ENCODE assay signal across 9 cellular contexts in genomic region chr1:26358411-26359384, GRCh38. TPM values are rescaled to one million over a fixed set of nuclear protein-coding genes. Genes with fewer than 3 reads are reported as not detected.
DNase-seq lines count a peak whose midpoint lies in the region; ATAC-seq and FAIRE-seq lines count a peak whose summit lies in the region.
"Had no signal": no experiment of that assay in that cellular context is flagged by ENCODE, and none has a peak within 500 bp of the region (broad histone marks: within the 10 kb centered on the region; RNA-seq: fewer than 3 reads in every experiment).

No MANE protein-coding gene starts in this region.

- ATAC-seq in T-cell (replicated peaks in 1 of 4) (peak; percentile 76 to 87 (median 82)), HG03025 (IDR thresholded peaks at IDR 0.05; ENCODE audit: low FRiP score, unreplicated experiment) (no peak)

- H3K4me3 Mint-ChIP-seq in T-cell: peak overlapping the region; percentile 41 to 78 (median 57)
- H3K4me3 Mint-ChIP-seq in activated naive CD8-positive, alpha-beta T cell: peak overlapping the region; percentile 72

- H3K4me1 Mint-ChIP-seq in T-cell: peaks cover 41 to 63% (median 45%) of the 10 kb centered on the region in 3 donors
- H3K4me1 Mint-ChIP-seq in activated naive CD8-positive, alpha-beta T cell (ENCODE audit: low read depth): peaks cover 35% of the 10 kb centered on the region

- POLR2A ChIA-PET in T-cell (lab: Charles Lee): interaction anchor here in 1 of 2 donors (0.6 kb wide), 1 partner anchor 250 kb away, joined by 3 read pairs; no protein-coding TSS in a partner anchor

- no peak for FAIRE-seq in frontal cortex (lab: Jason Lieb, UNC)

- H3K27ac Mint-ChIP-seq in T-cell: peak overlapping the region; percentile 29 to 60
- peak overlapping the region; percentile 25 for H3K27ac Mint-ChIP-seq in activated naive CD8-positive, alpha-beta T cell

- H3K27me3 Mint-ChIP-seq in T-cell: peaks cover 4 to 16% of the 10 kb centered on the region in 2 donors
- H3K27me3 Mint-ChIP-seq in activated naive CD8-positive, alpha-beta T cell: peaks cover 5% of the 10 kb centered on the region

- DNase-seq in COLO668 (lab: John Stamatoyannopoulos, UW; ENCODE audit: unreplicated experiment) (peak; percentile 45), T-cell (peak; percentile 25 to 80 (median 68)), renal cortical epithelial cell (ENCODE audit: low read depth) (peak; percentile 48), frontal cortex (ENCODE audit: low spot score in 2 of 2) (no peak), COLO829 (ENCODE audit: low spot score) (no peak), GOT3 (lab: John Stamatoyannopoulos, UW) (no peak)

- CTCF ChIA-PET in T-cell (lab: Charles Lee): interaction anchor here in 1 of 2 donors (0.6 to 1.4 kb wide), 7 partner anchors 19 to 1971 kb away, joined by 3 to 11 read pairs (median 4); partner anchors contain the start of gene CEP85

- H3K9me3 Mint-ChIP-seq in T-cell: no peaks in the 10 kb centered on the region
- no peaks in the 10 kb centered on the region for H3K9me3 Mint-ChIP-seq in activated naive CD8-positive, alpha-beta T cell (ENCODE audit: low read depth)

- H3K36me3 Mint-ChIP-seq in T-cell: no peaks in the 10 kb centered on the region
- H3K36me3 Mint-ChIP-seq in activated naive CD8-positive, alpha-beta T cell: no peaks in the 10 kb centered on the region

RNA-seq across cellular contexts. Expression of gene CRYBG2, which starts 4.8 kb away (rescaled TPM):
- total RNA-seq in T-cell: 1 to 10 TPM; 3.0 to 7.3 (median 5.1) TPM
- total RNA-seq in renal cortical epithelial cell: 0.35 and 7.1 TPM in 2 replicates
- total RNA-seq in frontal cortex: 0.41 TPM
- total RNA-seq: lung microvascular endothelial cell had no signal

RNA-seq across cellular contexts. Expression of gene ZNF683, which starts 13.9 kb away (rescaled TPM):
- 10 to 100 TPM in 2 of 5 donors, 1 to 10 TPM in 2, under 1 TPM in 1; 0.32 to 23.1 (median 5.3) TPM for total RNA-seq in T-cell
- total RNA-seq in renal cortical epithelial cell: not detected in 2 replicates
- not detected for total RNA-seq in frontal cortex
- total RNA-seq: lung microvascular endothelial cell had no signal

RNA-seq across cellular contexts. Expression of gene CD52, which starts 40.9 kb away (rescaled TPM):
- total RNA-seq in T-cell: 1,000 to 10,000 TPM in 4 of 5 donors, 100 to 1,000 TPM in 1; 994 to 1,121 (median 1,054) TPM
- not detected in 2 replicates for total RNA-seq in renal cortical epithelial cell
- not detected for total RNA-seq in frontal cortex
- total RNA-seq: lung microvascular endothelial cell had no signal

RNA-seq across cellular contexts. Expression of gene LIN28A, which starts 51.9 kb away (rescaled TPM):
- total RNA-seq in T-cell (1 to 10 TPM in 2 of 5 donors, under 1 TPM in 1, not detected in 2; 0.95 to 1.3 (median 1.1) TPM), renal cortical epithelial cell (not detected in 2 replicates), frontal cortex (not detected)
- total RNA-seq: lung microvascular endothelial cell had no signal

RNA-seq across cellular contexts. Expression of gene UBXN11, which starts 52.3 kb away (rescaled TPM):
- total RNA-seq in T-cell (100 to 1,000 TPM in 3 of 5 donors, 10 to 100 TPM in 2; 39.5 to 112 (median 104) TPM), renal cortical epithelial cell (1.9 and 9.6 TPM in 2 replicates), frontal cortex (4.1 TPM)

Comparison
In these comparisons a context has a peak if more than half of its experiments do, and no peak if none do; other contexts are left out.
1. DNase-seq: peak in COLO668 (single experiment), T-cell (34 of 34) and renal cortical epithelial cell (single experiment); none in frontal cortex (0 of 2), COLO829 (single experiment) and GOT3 (single experiment).
2. RNA of gene CD52, which starts 40.9 kb away (total RNA-seq): 994 to 1,121 TPM in T-cell; not detected in frontal cortex (single experiment) and not detected in renal cortical epithelial cell; every median in the first group is over 100 times any median in the second.